ENCODE assay signal across 10 cellular contexts in genomic region chr2:74020717-74021406, GRCh38. TPM values are rescaled to one million over a fixed set of nuclear protein-coding genes. Genes with fewer than 3 reads are reported as not detected.
A peak's percentile ranks its signal among the peaks of the same experiment; 100 is the strongest.
DNase-seq lines count a peak whose midpoint lies in the region; ATAC-seq lines count a peak whose summit lies in the region.
"Had no signal": no experiment of that assay in that cellular context is flagged by ENCODE, and none has a peak within 500 bp of the region (broad histone marks: within the 10 kb centered on the region; RNA-seq: fewer than 3 reads in every experiment).

No MANE protein-coding gene starts in this region.

- H3K4me3 Mint-ChIP-seq in T-cell: peak overlapping the region in 1 of 3 donors; percentile 43

- H3K27me3 Mint-ChIP-seq in T-cell: no peaks in the 10 kb centered on the region

- ATAC-seq in HG02852 (IDR thresholded peaks at IDR 0.05; ENCODE audit: unreplicated experiment) (peak; percentile 56), T-cell (replicated peaks in 1 of 4) (no peak), GM21619 (IDR thresholded peaks at IDR 0.05; ENCODE audit: unreplicated experiment) (no peak), GM18498 (IDR thresholded peaks at IDR 0.05; ENCODE audit: unreplicated experiment) (no peak)

- H3K4me1 Mint-ChIP-seq in T-cell: peaks cover 65 to 73% (median 68%) of the 10 kb centered on the region in 3 donors

- POLR2A ChIA-PET in T-cell (lab: Charles Lee): no interaction called here

- H3K36me3 Mint-ChIP-seq in T-cell: peaks cover 11% of the 10 kb centered on the region

- no peaks in the 10 kb centered on the region for H3K9me3 Mint-ChIP-seq in T-cell

- peak overlapping the region; percentile 28 to 73 for H3K27ac Mint-ChIP-seq in T-cell

- DNase-seq in CD1c-positive myeloid dendritic cell (ENCODE audit: extremely low spot score): peak; percentile 92
- DNase-seq in T-cell: peak in 1 of 34 experiments; percentile 29
- peak; percentile 72 for DNase-seq in medulla oblongata (ENCODE audit: extremely low spot score)
- no peak for DNase-seq in NOMO-1 treated with DMSO at 0.1 percent for 48 hours (lab: John Stamatoyannopoulos, UW; ENCODE audit: unreplicated experiment)
- DNase-seq in NCI-H2029 (lab: John Stamatoyannopoulos, UW): no peak
- DNase-seq: activated T-cell treated with anti-CD3 and anti-CD28 coated beads for 4 hours, DMS79 treated with DMSO at 0.1 percent for 48 hours had no signal

- CTCF ChIA-PET in T-cell (lab: Charles Lee): no interaction called here

RNA-seq across cellular contexts. Expression of gene TET3, which starts 36.2 kb away (rescaled TPM):
- 10 to 100 TPM; 22.5 to 32.2 (median 26.8) TPM for total RNA-seq in T-cell

Comparison
In these comparisons a context has a peak if more than half of its experiments do, and no peak if none do; other contexts are left out.
1. DNase-seq: peak in CD1c-positive myeloid dendritic cell (single experiment) and medulla oblongata (single experiment); none in NOMO-1 treated with DMSO at 0.1 percent for 48 hours (single experiment) and NCI-H2029 (single experiment).